In the genomic region with DNA sequence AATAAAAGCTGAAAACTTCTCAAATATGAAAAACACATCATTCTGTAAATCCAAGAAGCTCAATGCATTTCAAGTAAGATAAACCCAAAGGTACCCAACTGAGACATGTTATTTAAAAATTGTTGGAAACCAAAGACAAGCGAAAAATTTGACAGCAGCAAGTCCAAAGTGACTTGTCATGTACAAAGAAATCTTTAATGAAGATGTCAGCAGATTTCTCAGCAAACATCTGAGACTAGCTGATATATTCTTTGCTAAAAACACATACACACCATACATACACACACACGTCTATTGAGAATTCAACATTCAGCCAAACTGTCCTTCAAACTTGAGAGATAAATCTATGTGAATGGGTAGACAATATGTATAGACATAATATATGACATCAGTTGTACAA, we compare ENCODE assay signal across 29 cellular contexts.
"Had no signal": no experiment of that assay in that cellular context is flagged by ENCODE, and none has a peak within 500 bp of the region (broad histone marks: within the 10 kb centered on the region; RNA-seq: fewer than 3 reads in every experiment).

No MANE protein-coding gene starts in this region.

- H3K4me1 ChIP-seq: neural progenitor cell, parathyroid adenoma, psoas muscle, suprapubic skin, testis, tibial artery, transverse colon, upper lobe of right lung, uterus had no signal

- H3K9me3 ChIP-seq: suprapubic skin, testis, uterus had no signal

- H3K4me3 ChIP-seq: neural progenitor cell, ovary, psoas muscle, skin epidermis, smooth muscle cell, spleen, suprapubic skin, testis, tibial artery, transverse colon, upper lobe of right lung, uterus had no signal

- H3K4me2 ChIP-seq: neural progenitor cell, smooth muscle cell had no signal

- H3K27ac ChIP-seq: neural progenitor cell, ovary, parathyroid adenoma, psoas muscle, skin epidermis, spleen, suprapubic skin, testis, tibial artery, transverse colon, upper lobe of right lung, uterus had no signal

- H2AFZ ChIP-seq: neural progenitor cell, parathyroid adenoma had no signal

- H3K27me3 ChIP-seq: ovary, spleen, suprapubic skin, testis, tibial artery, upper lobe of right lung, uterus had no signal

- DNase-seq: naive thymus-derived CD4-positive, alpha-beta T cell; natural killer cell; occipital lobe; ovary; posterior cingulate gyrus; psoas muscle; right cardiac atrium; spleen; stimulated activated CD4-positive, alpha-beta T cell treated with anti-CD3 and anti-CD28 coated beads, Interleukin-12 subunit alpha, Interleukin-12 subunit beta, amount 100 ng/mL, for 4 hours; stimulated activated CD4-positive, alpha-beta T cell treated with anti-CD3 and anti-CD28 coated beads, Interleukin-1b, Interleukin-23, amount 100 ng/mL, for 48 hours; stimulated activated CD4-positive, alpha-beta T cell treated with anti-CD3 and anti-CD28 coated beads, Interleukin-4, amount 100 ng/mL, for 1 hour; stimulated activated CD4-positive, alpha-beta T cell treated with anti-CD3 and anti-CD28 coated beads, Interleukin-4, amount 100 ng/mL, for 4 hours; stimulated activated CD8-positive, alpha-beta memory T cell treated with anti-CD3 and anti-CD28 coated beads, Interleukin-4, amount 100 ng/mL, for 48 hours; stimulated activated naive CD4-positive, alpha-beta T cell; stimulated activated naive CD8-positive, alpha-beta T cell treated with anti-CD3 and anti-CD28 coated beads, Interleukin-15, amount 100 ng/mL, for 72 hours; stimulated activated naive CD8-positive, alpha-beta T cell treated with anti-CD3 and anti-CD28 coated beads, Interleukin-15, Interleukin-2, amounts not matched to agents 100 U/mL and 50 U/mL, for 24 hours; substantia nigra; testis; tibial artery; transverse colon; upper lobe of right lung; uterus had no signal

- H3K9ac ChIP-seq: neural progenitor cell, parathyroid adenoma had no signal

- ATAC-seq: naive thymus-derived CD4-positive, alpha-beta T cell; natural killer cell; psoas muscle; right cardiac atrium; sciatic nerve; stimulated activated memory B cell treated with anti-CD40 and anti-IgM and Interleukin-4, amounts not matched to agents 10 μg/mL and 1 μg/mL and 100 μg/mL, for 72 hours; stimulated activated naive CD8-positive, alpha-beta T cell treated with anti-CD3 and anti-CD28 coated beads, Interleukin-15, amount 100 ng/mL, for 72 hours; stimulated activated naive CD8-positive, alpha-beta T cell treated with anti-CD3 and anti-CD28 coated beads, Interleukin-15, Interleukin-2, amounts not matched to agents 100 U/mL and 50 U/mL, for 24 hours; upper lobe of right lung had no signal

- H3K36me3 ChIP-seq: neural progenitor cell, ovary, spleen, suprapubic skin, tibial artery, transverse colon, upper lobe of right lung, uterus had no signal
